Comparison of ENCODE assay signal across 16 cellular contexts in the genomic region with DNA sequence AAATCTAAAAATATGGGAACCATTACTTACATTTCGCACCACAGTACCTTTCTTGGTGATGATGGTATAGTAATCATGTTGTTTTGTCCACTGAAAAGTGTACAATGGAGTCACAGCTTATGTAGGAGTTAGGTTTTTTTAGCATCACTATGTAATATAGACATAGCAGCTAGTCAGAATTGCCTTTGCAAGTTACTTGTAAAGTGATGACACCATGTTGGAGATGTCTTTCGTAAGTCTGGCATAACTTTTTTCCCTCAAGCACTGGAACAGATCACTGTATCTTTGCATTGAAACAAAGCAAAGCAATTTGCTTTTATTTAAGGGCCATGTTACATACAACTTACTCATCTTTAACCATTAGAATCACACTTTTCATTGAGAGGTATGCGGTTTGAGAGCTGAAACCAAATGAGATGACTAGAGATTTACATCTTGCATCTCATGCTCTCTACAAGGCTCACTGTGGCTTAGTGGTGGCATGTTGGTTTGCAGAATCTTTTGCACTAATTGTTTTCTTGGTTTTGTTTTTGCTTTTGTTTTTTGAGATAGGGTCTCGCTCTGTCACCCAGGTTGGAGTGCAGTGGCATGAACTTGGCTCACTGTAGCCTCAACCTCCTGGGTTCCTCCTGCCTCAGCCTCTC. TPM values are rescaled to one million over a fixed set of nuclear protein-coding genes. Genes with fewer than 3 reads are reported as not detected.
DNase-seq lines count a peak whose midpoint lies in the region; ATAC-seq and TF ChIP-seq lines count a peak whose summit lies in the region.
"Had no signal": no experiment of that assay in that cellular context is flagged by ENCODE, and none has a peak within 500 bp of the region (broad histone marks: within the 10 kb centered on the region; RNA-seq: fewer than 3 reads in every experiment).

No MANE protein-coding gene starts in this region.

- intact Hi-C loops in natural killer cell (cut with micrococcal nuclease), result no loop called here

- H3K27ac Mint-ChIP-seq in activated T-helper 17 cell treated with anti-CD3 and anti-CD28 coated beads, Interleukin-2, amount 50 U/mL, for 72 hours, result no peak overlapping the region
- peak overlapping the region in 1 of 2 donors; percentile 22 for H3K27ac Mint-ChIP-seq in natural killer cell
- H3K27ac Mint-ChIP-seq: HFFc6 had no signal

- no peaks in the 10 kb centered on the region for H3K4me1 Mint-ChIP-seq in activated T-cell treated with anti-CD3 and anti-CD28 coated beads, Interleukin-2, amount 50 U/mL, for 4 hours (ENCODE audit: low read depth)
- no peaks in the 10 kb centered on the region for H3K4me1 Mint-ChIP-seq in activated T-helper 17 cell treated with anti-CD3 and anti-CD28 coated beads, Interleukin-2, amount 50 U/mL, for 72 hours
- H3K4me1 Mint-ChIP-seq in natural killer cell, result peaks cover 4 to 5% of the 10 kb centered on the region in 2 donors

- H3K9me3 ChIP-seq in BE2C, result no peaks in the 10 kb centered on the region

- no peaks in the 10 kb centered on the region for H3K4me1 ChIP-seq in BE2C

- no peaks in the 10 kb centered on the region for H3K27me3 ChIP-seq in BE2C

- no peak for DNase-seq in activated T-cell treated with anti-CD3 and anti-CD28 coated beads, Interleukin-2, amount 50 U/mL, for 4 hours
- no peak for DNase-seq in activated T-cell treated with anti-CD3 and anti-CD28 coated beads, Interleukin-2, amount 50 U/mL, for 48 hours
- DNase-seq in natural killer cell (no peak), BE2C (no peak)
- DNase-seq: ACHN; H7; HFFc6; MM.1S; NCI-H1694 treated with DMSO at 0.1 percent for 48 hours; NK-92 treated with Interleukin-12 subunit alpha and Interleukin-12 subunit beta, amount 100 ng/mL, for 24 hours had no signal

- peak; percentile 69 to 74 for ATAC-seq in activated T-cell treated with anti-CD3 and anti-CD28 coated beads, Interleukin-2, amount 50 U/mL, for 4 hours
- ATAC-seq in HG02870 (IDR thresholded peaks at IDR 0.05; ENCODE audit: unreplicated experiment) (peak; percentile 53), natural killer cell (peak; percentile 56 to 92 (median 81)), HG03175 (IDR thresholded peaks at IDR 0.05; ENCODE audit: unreplicated experiment) (no peak), GM21381 (IDR thresholded peaks at IDR 0.05; ENCODE audit: unreplicated experiment) (no peak)
- ATAC-seq in activated T-helper 17 cell treated with anti-CD3 and anti-CD28 coated beads, Interleukin-2, amount 50 U/mL, for 72 hours (replicated peaks), result peak; percentile 45
- ATAC-seq: Right ventricle myocardium inferior had no signal

- no peak overlapping the region for H3K4me3 Mint-ChIP-seq in activated T-cell treated with anti-CD3 and anti-CD28 coated beads, Interleukin-2, amount 50 U/mL, for 4 hours
- H3K4me3 Mint-ChIP-seq in activated T-helper 17 cell treated with anti-CD3 and anti-CD28 coated beads, Interleukin-2, amount 50 U/mL, for 72 hours, result no peak overlapping the region
- H3K4me3 Mint-ChIP-seq in natural killer cell, result no peak overlapping the region
- H3K4me3 Mint-ChIP-seq: HFFc6 had no signal

- no peak overlapping the region for H3K4me3 ChIP-seq in BE2C (ENCODE audit: low read depth, low read length)
- H3K4me3 ChIP-seq: SK-N-MC had no signal

- H3K27me3 Mint-ChIP-seq in activated T-cell treated with anti-CD3 and anti-CD28 coated beads, Interleukin-2, amount 50 U/mL, for 4 hours (ENCODE audit: low read depth), result no peaks in the 10 kb centered on the region
- H3K27me3 Mint-ChIP-seq in activated T-helper 17 cell treated with anti-CD3 and anti-CD28 coated beads, Interleukin-2, amount 50 U/mL, for 72 hours, result no peaks in the 10 kb centered on the region
- peaks cover 7% of the 10 kb centered on the region in 2 donors for H3K27me3 Mint-ChIP-seq in natural killer cell (ENCODE audit: low read depth in 2 of 2)

- TF ChIP-seq CTCF in natural killer cell (IDR thresholded peaks at IDR 0.05) (no peak), BE2C (IDR thresholded peaks at IDR 0.05; ENCODE audit: low read depth, low read length) (no peak)

- H3K36me3 ChIP-seq in BE2C, result peaks cover 36% of the 10 kb centered on the region

- H3K9me3 Mint-ChIP-seq in activated T-cell treated with anti-CD3 and anti-CD28 coated beads, Interleukin-2, amount 50 U/mL, for 4 hours, result no peaks in the 10 kb centered on the region
- H3K9me3 Mint-ChIP-seq in activated T-helper 17 cell treated with anti-CD3 and anti-CD28 coated beads, Interleukin-2, amount 50 U/mL, for 72 hours, result no peaks in the 10 kb centered on the region
- no peaks in the 10 kb centered on the region for H3K9me3 Mint-ChIP-seq in natural killer cell
- H3K9me3 Mint-ChIP-seq: HFFc6 had no signal

- H3K36me3 Mint-ChIP-seq in activated T-cell treated with anti-CD3 and anti-CD28 coated beads, Interleukin-2, amount 50 U/mL, for 4 hours (ENCODE audit: insufficient read depth), result peaks cover 39% of the 10 kb centered on the region
- H3K36me3 Mint-ChIP-seq in activated T-helper 17 cell treated with anti-CD3 and anti-CD28 coated beads, Interleukin-2, amount 50 U/mL, for 72 hours (ENCODE audit: low read depth), result peaks cover 84% of the 10 kb centered on the region
- H3K36me3 Mint-ChIP-seq in natural killer cell, result peaks cover 10% of the 10 kb centered on the region

RNA-seq across cellular contexts. Expression of gene UBN2, which starts 18.3 kb away (rescaled TPM):
- 1 to 10 TPM; 5.9 to 8.2 (median 6.7) TPM for total RNA-seq in activated T-cell treated with anti-CD3 and anti-CD28 coated beads, Interleukin-2, amount 50 U/mL, for 4 hours
- 10 to 100 TPM; 11.8 to 16.2 TPM for total RNA-seq in activated T-helper 17 cell treated with anti-CD3 and anti-CD28 coated beads, Interleukin-2, amount 50 U/mL, for 72 hours
- total RNA-seq in natural killer cell, result 10 to 100 TPM; 17.6 to 33.2 (median 21.2) TPM
- polyA plus RNA-seq in BE2C (2012; ENCODE audit: insufficient read depth, insufficient read length, low read depth), result 3.1 TPM

Comparison
In these comparisons a context has a peak if more than half of its experiments do, and no peak if none do; other contexts are left out.
1. ATAC-seq: peak in activated T-cell treated with anti-CD3 and anti-CD28 coated beads, Interleukin-2, amount 50 U/mL, for 4 hours (2 of 2), HG02870 (single experiment), activated T-helper 17 cell treated with anti-CD3 and anti-CD28 coated beads, Interleukin-2, amount 50 U/mL, for 72 hours (single experiment) and natural killer cell (3 of 3); none in HG03175 (single experiment) and GM21381 (single experiment).